Comparison of ENCODE assay signal across 1 cellular context in genomic region chr11:77202941-77203900, GRCh38.
TF ChIP-seq lines count a peak whose summit lies in the region.

No MANE protein-coding gene starts in this region.

TF ChIP-seq in WTC11, 78 proteins besides CTCF, POLR2A, EP300 and RAD21 (continued from another document):
- no peak for TF ChIP-seq AFF4 (CRISPR knock-in tag; IDR thresholded peaks at IDR 0.05; ENCODE audit: borderline replicate concordance)
TF ChIP-seq in WTC11: peak in this region for 0.
